1 cellular context compared by ENCODE assay signal in genomic region chr12:94690199-94690695, GRCh38.
TF ChIP-seq lines count a peak whose summit lies in the region.

No MANE protein-coding gene starts in this region.

TF ChIP-seq in HepG2, 621 proteins besides CTCF, POLR2A, EP300 and RAD21 (continued from another document):
- TF ChIP-seq BRD4 (CRISPR knock-in tag; IDR thresholded peaks at IDR 0.05) = no peak
